32 cellular contexts compared by ENCODE assay signal in the genomic region with DNA sequence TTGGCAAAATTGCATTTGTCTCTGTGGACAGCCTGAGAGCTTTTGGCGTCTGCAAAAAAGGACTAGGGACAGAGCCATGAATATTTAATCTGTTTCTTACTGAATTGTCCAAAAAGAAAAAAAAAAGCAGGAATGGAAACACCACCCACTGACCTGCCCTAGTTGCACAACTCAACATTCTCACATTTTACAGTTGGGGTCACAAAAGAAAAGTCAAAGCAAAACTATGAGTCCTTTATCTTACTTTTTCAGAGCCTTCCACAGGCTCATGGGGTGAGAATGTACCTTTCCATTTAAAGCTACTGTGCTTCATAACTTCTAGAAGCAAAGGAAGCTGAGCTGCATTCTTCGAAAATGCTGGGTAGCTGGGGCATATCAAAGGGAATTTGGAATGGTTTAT.
DNase-seq lines count a peak whose midpoint lies in the region; ATAC-seq and TF ChIP-seq lines count a peak whose summit lies in the region.
"Had no signal": no experiment of that assay in that cellular context is flagged by ENCODE, and none has a peak within 500 bp of the region (broad histone marks: within the 10 kb centered on the region; RNA-seq: fewer than 3 reads in every experiment).

No MANE protein-coding gene starts in this region.

- H3K4me3 Mint-ChIP-seq in Calu3 (ENCODE audit: low read depth, unreplicated experiment), result no peak overlapping the region
- H3K4me3 Mint-ChIP-seq: activated CD4-positive, alpha-beta memory T cell treated with anti-CD3 and anti-CD28 coated beads for 36 hours; B cell; CD8-positive, alpha-beta memory T cell; immature natural killer cell had no signal

- TF ChIP-seq CTCF in left ventricle myocardium inferior (IDR thresholded peaks at IDR 0.05; ENCODE audit: borderline replicate concordance) (no peak), ascending aorta (IDR thresholded peaks at IDR 0.05) (no peak), Calu3 (IDR thresholded peaks at IDR 0.05; ENCODE audit: unreplicated experiment) (no peak)

- no peaks in the 10 kb centered on the region for H3K9me3 Mint-ChIP-seq in Calu3 (ENCODE audit: low read depth, unreplicated experiment)

- H3K36me3 ChIP-seq in left ventricle myocardium inferior, result no peaks in the 10 kb centered on the region
- no peaks in the 10 kb centered on the region for H3K36me3 ChIP-seq in ascending aorta
- H3K36me3 ChIP-seq: adrenal gland, right atrium auricular region, stomach, thyroid gland, uterus had no signal

- H3K27ac Mint-ChIP-seq in Calu3 (ENCODE audit: unreplicated experiment), result no peak overlapping the region
- H3K27ac Mint-ChIP-seq: activated CD4-positive, alpha-beta memory T cell treated with anti-CD3 and anti-CD28 coated beads for 36 hours; B cell; CD8-positive, alpha-beta memory T cell; immature natural killer cell had no signal

- no TSS peak for BruUV-seq in Calu3 (replicated peaks; lab: Mats Ljungman, UMichigan)

- H3K4me3 ChIP-seq in left ventricle myocardium inferior, result no peak overlapping the region
- no peak overlapping the region for H3K4me3 ChIP-seq in ascending aorta
- H3K4me3 ChIP-seq: adrenal gland, right atrium auricular region, SK-N-MC, stomach, thyroid gland, uterus had no signal

- ATAC-seq in left ventricle myocardium superior, result peak; percentile 18
- ATAC-seq: left colon had no signal

- H3K27me3 Mint-ChIP-seq in Calu3 (ENCODE audit: unreplicated experiment), result peaks cover 27% of the 10 kb centered on the region
- H3K27me3 Mint-ChIP-seq: activated CD4-positive, alpha-beta memory T cell treated with anti-CD3 and anti-CD28 coated beads for 36 hours; B cell had no signal

- CTCF ChIA-PET in Calu3 (lab: Charles Lee), result no interaction called here

- H3K4me1 ChIP-seq in left ventricle myocardium inferior (no peaks in the 10 kb centered on the region), ascending aorta (peaks cover 7 to 55% of the 10 kb centered on the region in 2 donors)
- H3K4me1 ChIP-seq: adrenal gland had no signal

- no peaks in the 10 kb centered on the region for H3K4me1 Mint-ChIP-seq in Calu3 (ENCODE audit: low read depth, unreplicated experiment)
- H3K4me1 Mint-ChIP-seq: B cell, immature natural killer cell had no signal

- H3K36me3 Mint-ChIP-seq in Calu3 (ENCODE audit: insufficient read depth, unreplicated experiment), result no peaks in the 10 kb centered on the region
- H3K36me3 Mint-ChIP-seq: CD8-positive, alpha-beta memory T cell; immature natural killer cell had no signal

- H3K27me3 ChIP-seq in left ventricle myocardium inferior (ENCODE audit: low read depth) (no peaks in the 10 kb centered on the region), ascending aorta (no peaks in the 10 kb centered on the region), layer of hippocampus (ENCODE audit: control insufficient read depth, insufficient read depth, low read length) (no peaks in the 10 kb centered on the region)
- H3K27me3 ChIP-seq: adrenal gland, right atrium auricular region, stomach, thyroid gland, uterus had no signal

- peaks cover 9% of the 10 kb centered on the region for H3K9me3 ChIP-seq in left ventricle myocardium inferior (replicated peaks)
- H3K9me3 ChIP-seq in ascending aorta, result no peaks in the 10 kb centered on the region
- H3K9me3 ChIP-seq: adrenal gland, thyroid gland, uterus had no signal

- DNase-seq in left ventricle myocardium superior (no peak), left ventricle myocardium inferior (no peak), ascending aorta (ENCODE audit: low spot score in 2 of 2) (no peak), Kasumi-1 (lab: John Stamatoyannopoulos, UW) (no peak), Calu3 (no peak), D341Med (ENCODE audit: low spot score) (no peak)
- DNase-seq: ACHN; activated CD4-positive, alpha-beta memory T cell treated with anti-CD3 and anti-CD28 coated beads for 36 hours; activated CD4-positive, CD25-positive, alpha-beta regulatory T cell; activated CD8-positive, alpha-beta memory T cell treated with anti-CD3 and anti-CD28 coated beads, Interleukin-2, amount 50 U/mL, for 48 hours; activated gamma-delta T cell treated with Interleukin-2 at 50 U/mL for 16 hours; adrenal gland; CD8-positive, alpha-beta memory T cell; DMS153; H7; immature natural killer cell; left colon; NCI-H1417 treated with DMSO at 0.1 percent for 48 hours; NCI-H2081; NCI-H526 treated with DMSO at 0.1 percent for 48 hours; NK-92 treated with Interleukin-12 subunit alpha and Interleukin-12 subunit beta, amount 100 ng/mL, for 24 hours; stimulated activated CD4-positive, alpha-beta T cell treated with anti-CD3 and anti-CD28 coated beads, Interleukin-12 subunit alpha, Interleukin-12 subunit beta, amount 100 ng/mL, for 4 hours; stimulated activated CD4-positive, alpha-beta T cell treated with anti-CD3 and anti-CD28 coated beads, Interleukin-2, amount 100 ng/mL, for 48 hours; stomach; thyroid gland; uterus had no signal

- intact Hi-C loops in left ventricle myocardium superior (cut with micrococcal nuclease), result no loop called here
- intact Hi-C loops in left ventricle myocardium inferior (cut with micrococcal nuclease), result no loop called here
- intact Hi-C loops in ascending aorta (cut with DNase I), result loop anchor here (10.0 kb wide), 1 partner anchor 479 kb away; a partner anchor contains a TSS
- intact Hi-C loops in Calu3 (cut with micrococcal nuclease; ENCODE audit: unreplicated experiment), result loop anchor here (10.0 kb wide), 1 partner anchor 201 kb away; no protein-coding TSS in a partner anchor

- no peak overlapping the region for H3K27ac ChIP-seq in left ventricle myocardium inferior (replicated peaks)
- peak overlapping the region; percentile 12 to 48 for H3K27ac ChIP-seq in ascending aorta
- peak overlapping the region; percentile 9 for H3K27ac ChIP-seq in layer of hippocampus (ENCODE audit: low read depth, low read length)
- H3K27ac ChIP-seq: adrenal gland, HL-60, KMS-11, right atrium auricular region, SK-N-MC, stomach, thyroid gland had no signal

Comparison
In these comparisons a context has a peak if more than half of its experiments do, and no peak if none do; other contexts are left out.
1. intact Hi-C loops: an anchor here in ascending aorta (10.0 kb wide) and Calu3 (10.0 kb wide); none called in left ventricle myocardium superior and left ventricle myocardium inferior.